17 cellular contexts compared by ENCODE assay signal in the genomic region with DNA sequence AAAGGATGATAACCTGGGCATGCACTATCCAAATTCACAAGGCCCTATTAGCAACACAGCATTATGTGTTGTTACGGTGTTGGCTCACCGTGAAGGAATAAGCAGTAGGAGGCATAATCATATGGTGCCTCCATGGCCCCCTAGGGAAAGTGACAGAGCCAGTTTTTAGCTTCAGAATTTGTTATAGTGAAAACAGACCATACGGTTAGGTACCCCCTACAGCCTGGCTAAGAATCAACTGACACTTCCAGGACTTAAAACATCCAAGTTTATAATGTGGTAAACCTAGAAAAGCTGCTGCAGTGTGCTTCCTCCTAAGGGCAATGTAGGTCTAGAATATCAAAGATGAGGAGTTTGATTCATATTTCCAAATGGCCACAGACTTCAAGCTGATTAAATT. TPM values are rescaled to one million over a fixed set of nuclear protein-coding genes. Genes with fewer than 3 reads are reported as not detected.
A peak's percentile ranks its signal among the peaks of the same experiment; 100 is the strongest.
DNase-seq lines count a peak whose midpoint lies in the region; ATAC-seq and TF ChIP-seq lines count a peak whose summit lies in the region.
"Had no signal": no experiment of that assay in that cellular context is flagged by ENCODE, and none has a peak within 500 bp of the region (broad histone marks: within the 10 kb centered on the region; RNA-seq: fewer than 3 reads in every experiment).

No MANE protein-coding gene starts in this region.

- in situ Hi-C loops in G401 (cut with HindIII; ENCODE audit: low sequenced_read_pairs): loop anchor here (25.0 kb wide), 1 partner anchor 365 kb away; a partner anchor contains a TSS
- in situ Hi-C loops in IMR-90 (cut with MboI; ENCODE audit: low sequenced_read_pairs): no loop called here
- in situ Hi-C loops in astrocyte of the cerebellum (cut with HindIII; ENCODE audit: low sequenced_read_pairs): no loop called here

- H4K91ac ChIP-seq in IMR-90 (ENCODE audit: insufficient read depth, low read depth, low read length): no peak overlapping the region; the same call in 1 of the 2 replicates

- no peaks in the 10 kb centered on the region for H4K20me1 ChIP-seq in IMR-90 (ENCODE audit: insufficient read depth, low read length)
- no peaks in the 10 kb centered on the region for H4K20me1 ChIP-seq in smooth muscle cell (ENCODE audit: low read depth)

- no CpG with 5 or more reads among the region's 3 CpGs for WGBS in IMR-90 (ENCODE audit: extremely low coverage in 2 of 2, insufficient read length in 1 of 2), 2 experiments
- WGBS in smooth muscle cell (ENCODE audit: low lambda C conversion rate): 96% methylated on average over 3 of the region's 3 CpGs

- H3K23ac ChIP-seq in IMR-90 (ENCODE audit: low read depth, low read length): no peak overlapping the region

- CTCF ChIA-PET in IMR-90 (lab: Yijun Ruan, JAX): interaction anchor here (0.7 kb wide), 1 partner anchor 382 kb away, joined by 3 read pairs; no protein-coding TSS in a partner anchor

- H2AFZ ChIP-seq in IMR-90 (replicated peaks; ENCODE audit: low read length, poor library complexity) (no peak overlapping the region), smooth muscle cell (ENCODE audit: low read depth) (no peak overlapping the region)

- ATAC-seq in IMR-90 (ENCODE audit: low read depth): no peak
- ATAC-seq: A549; CD8-positive, alpha-beta T cell had no signal

- no peak overlapping the region for H2BK5ac ChIP-seq in IMR-90 (ENCODE audit: low read depth, low read length, poor library complexity, severe bottlenecking)

- peak overlapping the region; percentile 32; the same call in 1 of the 2 replicates for H2BK120ac ChIP-seq in IMR-90 (ENCODE audit: low read depth, low read length)

- no peak overlapping the region for H3K14ac ChIP-seq in IMR-90 (replicated peaks; ENCODE audit: low read depth, low read length)

- peaks cover 20 to 31% of the 10 kb centered on the region in 2 experiments for H3K79me1 ChIP-seq in IMR-90 (ENCODE audit: low read depth in 1 of 2, low read length in 2 of 2)

- no peaks in the 10 kb centered on the region for H3F3A ChIP-seq in smooth muscle cell (ENCODE audit: low read depth)

- H3K9me3 ChIP-seq in IMR-90 (ENCODE audit: control insufficient read depth, insufficient read depth, low read length) (no peaks in the 10 kb centered on the region), smooth muscle cell (replicated peaks; ENCODE audit: low read depth) (no peaks in the 10 kb centered on the region)
- H3K9me3 ChIP-seq: A549, HAP-1 had no signal

- intact Hi-C loops in IMR-90 (cut with micrococcal nuclease): no loop called here

- H2BK20ac ChIP-seq in IMR-90 (ENCODE audit: low read depth, low read length): 0 out of 2 replicates have a peak overlapping the region, but pooled peaks have one; percentile 37

- H3K27ac ChIP-seq in IMR-90 (ENCODE audit: insufficient read depth, low read length) (peak overlapping the region; percentile 9; the same call in 1 of the 2 replicates), smooth muscle cell (ENCODE audit: low read depth) (no peak overlapping the region)
- H3K27ac ChIP-seq: HL-60 had no signal

- no peak for TF ChIP-seq POLR2A in IMR-90 (IDR thresholded peaks at IDR 0.05; ENCODE audit: low read depth, low read length)

- H2AK5ac ChIP-seq in IMR-90 (ENCODE audit: low read depth, low read length): no peak overlapping the region

- H3K9me1 ChIP-seq in IMR-90 (ENCODE audit: insufficient read depth, low read length): peaks cover 2% of the 10 kb centered on the region; the same call in 1 of the 2 replicates

- H3K56ac ChIP-seq in IMR-90 (ENCODE audit: extremely low read depth, insufficient read depth, low read length): no peak overlapping the region

- TF ChIP-seq RAD21 in IMR-90 (IDR thresholded peaks at IDR 0.05; ENCODE audit: low read length): no peak

- peak overlapping the region; percentile 80; the same call in 1 of the 2 replicates for H4K5ac ChIP-seq in IMR-90 (ENCODE audit: low read depth, low read length)

- H3K79me2 ChIP-seq in smooth muscle cell (ENCODE audit: low read depth): no peaks in the 10 kb centered on the region

- dilution Hi-C loops in IMR-90 (cut with HindIII; ENCODE audit: low sequenced_read_pairs, unreplicated experiment): no loop called here

- H3K4me2 ChIP-seq in IMR-90 (ENCODE audit: low read depth, low read length) (no peak overlapping the region), smooth muscle cell (no peak overlapping the region)
- H3K4me2 ChIP-seq: A549 had no signal

- H2BK15ac ChIP-seq in IMR-90 (ENCODE audit: low read depth, low read length): no peak overlapping the region

- H3K27me3 ChIP-seq in IMR-90 (ENCODE audit: control insufficient read depth, insufficient read depth, low read length) (no peaks in the 10 kb centered on the region), smooth muscle cell (ENCODE audit: low read depth) (no peaks in the 10 kb centered on the region)

- TF ChIP-seq CTCF in IMR-90 (conservative IDR thresholded peaks at IDR 0.05; ENCODE audit: low read depth, low read length) (no peak), astrocyte of the cerebellum (IDR thresholded peaks at IDR 0.05; ENCODE audit: low read depth, low read length, missing control alignments) (no peak), smooth muscle cell (IDR thresholded peaks at IDR 0.05; ENCODE audit: borderline replicate concordance, insufficient read depth, poor library complexity, severe bottlenecking) (no peak)

- POLR2A ChIA-PET in IMR-90 (lab: Charles Lee; ENCODE audit: unreplicated experiment): no interaction called here

- H3K4me3 ChIP-seq in IMR-90 (ENCODE audit: insufficient read depth, low read depth, low read length): no peak overlapping the region
- no peak overlapping the region for H3K4me3 ChIP-seq in astrocyte of the cerebellum (ENCODE audit: low read depth, low read length)
- H3K4me3 ChIP-seq in smooth muscle cell: no peak overlapping the region
- H3K4me3 ChIP-seq: A549, HAP-1 had no signal

- no peak overlapping the region for H3K4ac ChIP-seq in IMR-90 (ENCODE audit: low read depth, low read length)

- H3K36me3 ChIP-seq in IMR-90 (ENCODE audit: control insufficient read depth, insufficient read depth, low read length) (peaks cover 5% of the 10 kb centered on the region), smooth muscle cell (ENCODE audit: low read depth) (no peaks in the 10 kb centered on the region)

- BruUV-seq in IMR-90 (replicated peaks; lab: Mats Ljungman, UMichigan): no TSS peak

- H4K8ac ChIP-seq in IMR-90 (ENCODE audit: low read depth in 2 of 2, low read length in 2 of 2): peak overlapping the region in 1 of 2 experiments; percentile 46; a peak in 1 of 4 replicates

- H3K18ac ChIP-seq in IMR-90 (ENCODE audit: low read depth, low read length): peak overlapping the region; percentile 35; the same call in 1 of the 2 replicates

- H2AK9ac ChIP-seq in IMR-90 (replicated peaks; ENCODE audit: low read depth, low read length, poor library complexity): no peak overlapping the region

- H3K9ac ChIP-seq in IMR-90 (ENCODE audit: low read depth, low read length) (0 out of 2 replicates have a peak overlapping the region, but pooled peaks have one; percentile 11), smooth muscle cell (ENCODE audit: low read depth) (no peak overlapping the region)

- DNase-seq in G401 (ENCODE audit: low spot score): peak; percentile 72
- DNase-seq in IMR-90: no peak
- peak; percentile 12 for DNase-seq in astrocyte of the cerebellum (ENCODE audit: low read depth)
- DNase-seq in pons (ENCODE audit: low spot score): peak; percentile 2
- DNase-seq in NCI-H1092 treated with DMSO at 0.1 percent for 48 hours (lab: John Stamatoyannopoulos, UW): no peak
- no peak for DNase-seq in smooth muscle cell (lab: John Stamatoyannopoulos, UW; ENCODE audit: unreplicated experiment)
- DNase-seq in activated CD8-positive, alpha-beta memory T cell treated with anti-CD3 and anti-CD28 coated beads, Interleukin-2, amount 50 U/mL, for 4 hours: no peak
- DNase-seq: CD8-positive, alpha-beta T cell; COR-L47; DMS153; DMS79 treated with DMSO at 0.1 percent for 48 hours; EL; GDM1; HFFc6 had no signal

- peaks cover 7% of the 10 kb centered on the region for H3K4me1 ChIP-seq in IMR-90 (ENCODE audit: control insufficient read depth, insufficient read depth, low read length)
- H3K4me1 ChIP-seq in smooth muscle cell (ENCODE audit: low read depth): no peaks in the 10 kb centered on the region
- H3K4me1 ChIP-seq: HAP-1 had no signal

TF ChIP-seq in IMR-90, 13 proteins besides CTCF, POLR2A, EP300 and RAD21:
- TF ChIP-seq SMC3 (IDR thresholded peaks at IDR 0.05; ENCODE audit: low read depth, low read length) (no peak), RFX5 (IDR thresholded peaks at IDR 0.05; ENCODE audit: low read depth, low read length) (no peak)
- TF ChIP-seq, protein P1, sequence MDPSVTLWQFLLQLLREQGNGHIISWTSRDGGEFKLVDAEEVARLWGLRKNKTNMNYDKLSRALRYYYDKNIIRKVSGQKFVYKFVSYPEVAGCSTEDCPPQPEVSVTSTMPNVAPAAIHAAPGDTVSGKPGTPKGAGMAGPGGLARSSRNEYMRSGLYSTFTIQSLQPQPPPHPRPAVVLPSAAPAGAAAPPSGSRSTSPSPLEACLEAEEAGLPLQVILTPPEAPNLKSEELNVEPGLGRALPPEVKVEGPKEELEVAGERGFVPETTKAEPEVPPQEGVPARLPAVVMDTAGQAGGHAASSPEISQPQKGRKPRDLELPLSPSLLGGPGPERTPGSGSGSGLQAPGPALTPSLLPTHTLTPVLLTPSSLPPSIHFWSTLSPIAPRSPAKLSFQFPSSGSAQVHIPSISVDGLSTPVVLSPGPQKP (IDR thresholded peaks at IDR 0.05; ENCODE audit: borderline replicate concordance, low read depth, low read length): no peak
TF ChIP-seq in IMR-90: peak in this region for 0.

RNA-seq across cellular contexts. Expression of a gene that starts 30.4 kb away (rescaled TPM):
- 34.5 and 41.8 TPM in 2 replicates for total RNA-seq in G401 (2014; rRNA removed; shearing (Covaris generic))
- total RNA-seq in IMR-90 (2012; rRNA removed): 24.4 and 37.2 TPM in 2 replicates
- 7.6 and 8.9 TPM in 2 replicates for polyA plus RNA-seq in IMR-90 (2012; rRNA removed)
- polyA plus RNA-seq in IMR-90 (2012; cell fraction: cytosol; rRNA removed): 0.57 and 1.2 TPM in 2 replicates
- 0.86 and 9.4 TPM in 2 replicates for polyA plus RNA-seq in IMR-90 (2012; cell fraction: nucleus; rRNA removed; ENCODE audit: low replicate concordance)
- total RNA-seq in smooth muscle cell: 5.4 and 6.7 TPM in 2 replicates
- polyA plus RNA-seq in smooth muscle cell: 1.3 and 2.2 TPM in 2 replicates

RNA-seq across cellular contexts. Expression of a gene that starts 30.7 kb away (rescaled TPM):
- total RNA-seq in G401 (2014; rRNA removed; shearing (Covaris generic)): 13.9 and 30.4 TPM in 2 replicates
- total RNA-seq in IMR-90 (2012; rRNA removed) (24.4 and 30.5 TPM in 2 replicates), smooth muscle cell (21.3 and 26.1 TPM in 2 replicates)
- polyA plus RNA-seq in IMR-90 (2012; rRNA removed) (5.3 and 6.5 TPM in 2 replicates), smooth muscle cell (8.1 and 11.7 TPM in 2 replicates)
- 2.0 and 4.9 TPM in 2 replicates for polyA plus RNA-seq in IMR-90 (2012; cell fraction: cytosol; rRNA removed)
- polyA plus RNA-seq in IMR-90 (2012; cell fraction: nucleus; rRNA removed; ENCODE audit: low replicate concordance): 1.7 and 10.9 TPM in 2 replicates

Comparison
In these comparisons a context has a peak if more than half of its experiments do, and no peak if none do; other contexts are left out.
1. DNase-seq: peak in G401 (single experiment), astrocyte of the cerebellum (single experiment) and pons (single experiment); none in IMR-90 (single experiment), NCI-H1092 treated with DMSO at 0.1 percent for 48 hours (single experiment), smooth muscle cell (single experiment) and activated CD8-positive, alpha-beta memory T cell treated with anti-CD3 and anti-CD28 coated beads, Interleukin-2, amount 50 U/mL, for 4 hours (single experiment).